Comparison of ENCODE assay signal across 8 cellular contexts in genomic region chr16:11914759-11915643, GRCh38. TPM values are rescaled to one million over a fixed set of nuclear protein-coding genes. Genes with fewer than 3 reads are reported as not detected.
DNase-seq lines count a peak whose midpoint lies in the region; ATAC-seq, FAIRE-seq and TF ChIP-seq lines count a peak whose summit lies in the region.

No MANE protein-coding gene starts in this region.

- H3K4me3 Mint-ChIP-seq in CD4-positive, CD25-positive, alpha-beta regulatory T cell, result peak overlapping the region; percentile 95 to 99 (median 96)
- H3K4me3 Mint-ChIP-seq in brain, result peak overlapping the region; percentile 96 to 100 (median 97)

- no peaks in the 10 kb centered on the region for H3K27me3 ChIP-seq in CD4-positive, CD25-positive, alpha-beta regulatory T cell (ENCODE audit: control insufficient read depth, insufficient read depth, low read length)
- H3K27me3 ChIP-seq in small intestine (ENCODE audit: control insufficient read depth in 2 of 2, insufficient read depth in 2 of 2, low read length in 2 of 2), result no peaks in the 10 kb centered on the region

- DNase-seq in CD4-positive, CD25-positive, alpha-beta regulatory T cell, result peak; percentile 10 to 59 (median 37)
- DNase-seq in T-helper 9 cell (peak; percentile 13), iPS-NIHi7 (ENCODE audit: extremely low spot score) (peak; percentile 25), small intestine (peak; percentile 48), NCI-H510A treated with DMSO at 0.1 percent for 48 hours (lab: John Stamatoyannopoulos, UW) (no peak)

- H3K4me1 ChIP-seq in CD4-positive, CD25-positive, alpha-beta regulatory T cell (ENCODE audit: control insufficient read depth, insufficient read depth, low read length, poor library complexity, severe bottlenecking), result peaks cover 37% of the 10 kb centered on the region
- H3K4me1 ChIP-seq in small intestine (ENCODE audit: control insufficient read depth in 2 of 2, insufficient read depth in 1 of 2, low read depth in 1 of 2, low read length in 1 of 2), result peaks cover 6 to 15% of the 10 kb centered on the region in 2 donors

- H3K36me3 Mint-ChIP-seq in CD4-positive, CD25-positive, alpha-beta regulatory T cell, result no peaks in the 10 kb centered on the region
- H3K36me3 Mint-ChIP-seq in brain, result peaks cover 20% of the 10 kb centered on the region

- peak overlapping the region; percentile 93 to 95 (median 94) for H3K27ac Mint-ChIP-seq in CD4-positive, CD25-positive, alpha-beta regulatory T cell
- H3K27ac Mint-ChIP-seq in brain, result peak overlapping the region; percentile 84 to 98 (median 97)

- peaks cover 24% of the 10 kb centered on the region for H3K27me3 Mint-ChIP-seq in CD4-positive, CD25-positive, alpha-beta regulatory T cell
- H3K27me3 Mint-ChIP-seq in brain, result peaks cover 4% of the 10 kb centered on the region

- peak overlapping the region; percentile 81 for H3K27ac ChIP-seq in CD4-positive, CD25-positive, alpha-beta regulatory T cell (ENCODE audit: insufficient read depth, low read length, poor library complexity, severe bottlenecking)
- peak overlapping the region; percentile 88 to 99 for H3K27ac ChIP-seq in small intestine (ENCODE audit: low read depth in 1 of 2, low read length in 1 of 2)

- peaks cover 25 to 50% (median 39%) of the 10 kb centered on the region in 4 donors for H3K4me1 Mint-ChIP-seq in CD4-positive, CD25-positive, alpha-beta regulatory T cell
- peaks cover 51% of the 10 kb centered on the region for H3K4me1 Mint-ChIP-seq in brain

- ATAC-seq in CD4-positive, CD25-positive, alpha-beta regulatory T cell (ENCODE audit: low read depth in 2 of 2), result no peak
- ATAC-seq in GM19372 (IDR thresholded peaks at IDR 0.05; ENCODE audit: low read depth, unreplicated experiment) (peak; percentile 30), HG03457 (IDR thresholded peaks at IDR 0.05; ENCODE audit: unreplicated experiment) (peak; percentile 25)

- H3K4me3 ChIP-seq in CD4-positive, CD25-positive, alpha-beta regulatory T cell (ENCODE audit: low read depth, low read length), result peak overlapping the region; percentile 100
- peak overlapping the region; percentile 99 to 100 for H3K4me3 ChIP-seq in small intestine (ENCODE audit: low read depth in 1 of 2, low read length in 2 of 2)

- H3K36me3 ChIP-seq in CD4-positive, CD25-positive, alpha-beta regulatory T cell (ENCODE audit: control insufficient read depth, insufficient read depth, low read length), result no peaks in the 10 kb centered on the region
- H3K36me3 ChIP-seq in small intestine (ENCODE audit: control insufficient read depth in 2 of 2, insufficient read depth in 2 of 2, low read length in 2 of 2), result no peaks in the 10 kb centered on the region

- FAIRE-seq in small intestine (lab: Jason Lieb, UNC), result no peak

- H3K9me3 Mint-ChIP-seq in CD4-positive, CD25-positive, alpha-beta regulatory T cell, result peaks cover 0 to 4% (median 0%) of the 10 kb centered on the region in 7 donors
- peaks cover 0 to 3% (median 0%) of the 10 kb centered on the region in 5 experiments for H3K9me3 Mint-ChIP-seq in brain

- no peak for TF ChIP-seq CTCF in brain (conservative IDR thresholded peaks at IDR 0.05)

- H3K9me3 ChIP-seq in CD4-positive, CD25-positive, alpha-beta regulatory T cell (ENCODE audit: control insufficient read depth in 2 of 2, low read length in 2 of 2), result no peaks in the 10 kb centered on the region
- H3K9me3 ChIP-seq in small intestine (ENCODE audit: control insufficient read depth, low read depth), result no peaks in the 10 kb centered on the region

- 0% methylated on average over 54 to 97 of the region's 97 CpGs for WGBS in small intestine, 3 donors

RNA-seq across cellular contexts. Expression of gene GSPT1, which starts 0.8 kb away (rescaled TPM):
- total RNA-seq in CD4-positive, CD25-positive, alpha-beta regulatory T cell, result 177 TPM
- 100 to 1,000 TPM in 2 of 4 donors, 10 to 100 TPM in 2; 93.2 to 103 (median 100) TPM for polyA plus RNA-seq in CD4-positive, CD25-positive, alpha-beta regulatory T cell
- polyA plus RNA-seq in brain (ENCODE audit: insufficient read depth, low read depth, low replicate concordance) (75.4 TPM), small intestine (10 to 100 TPM; 27.3 to 49.0 (median 35.3) TPM)

RNA-seq across cellular contexts. Expression of gene NPIPB2, which starts 26.8 kb away (rescaled TPM):
- 17.5 TPM for total RNA-seq in CD4-positive, CD25-positive, alpha-beta regulatory T cell
- 1 to 10 TPM in 1 of 4 donors, under 1 TPM in 2, not detected in 1; 0.44 to 3.7 (median 0.78) TPM for polyA plus RNA-seq in CD4-positive, CD25-positive, alpha-beta regulatory T cell
- polyA plus RNA-seq in brain (ENCODE audit: insufficient read depth, low read depth, low replicate concordance), result 7.8 TPM
- 1 to 10 TPM in 2 of 3 donors, not detected in 1; 5.1 to 5.5 TPM for polyA plus RNA-seq in small intestine

RNA-seq across cellular contexts. Expression of gene TNFRSF17, which starts 50.0 kb away (rescaled TPM):
- not detected for total RNA-seq in CD4-positive, CD25-positive, alpha-beta regulatory T cell
- polyA plus RNA-seq in CD4-positive, CD25-positive, alpha-beta regulatory T cell, result not detected
- polyA plus RNA-seq in brain (ENCODE audit: insufficient read depth, low read depth, low replicate concordance) (not detected), small intestine (10 to 100 TPM in 1 of 3 donors, 1 to 10 TPM in 1, not detected in 1; 1.8 to 19.7 TPM)

Comparison
In these comparisons a context has a peak if more than half of its experiments do, and no peak if none do; other contexts are left out.
1. ATAC-seq: peak in GM19372 (single experiment) and HG03457 (single experiment); none in CD4-positive, CD25-positive, alpha-beta regulatory T cell (0 of 2).